Comparison of ENCODE assay signal across 8 cellular contexts in genomic region chr1:32816676-32817158, GRCh38. TPM values are rescaled to one million over a fixed set of nuclear protein-coding genes. Genes with fewer than 3 reads are reported as not detected.
DNase-seq lines count a peak whose midpoint lies in the region; ATAC-seq and TF ChIP-seq lines count a peak whose summit lies in the region.

No MANE protein-coding gene starts in this region.

- H3K9ac ChIP-seq in SK-N-SH (peak overlapping the region; percentile 94), mucosa of stomach (ENCODE audit: low read length) (peak overlapping the region; percentile 97)

- no peaks in the 10 kb centered on the region for H3K9me3 ChIP-seq in SK-N-SH
- H3K9me3 ChIP-seq in mucosa of stomach (ENCODE audit: control insufficient read depth, low read length) = no peaks in the 10 kb centered on the region

- ATAC-seq in HG03175 (IDR thresholded peaks at IDR 0.05; ENCODE audit: unreplicated experiment) = peak; percentile 16

- H4K20me1 ChIP-seq in SK-N-SH (ENCODE audit: insufficient read depth) = peaks cover 35% of the 10 kb centered on the region

- H2AFZ ChIP-seq in SK-N-SH (ENCODE audit: low read depth) = peak overlapping the region; percentile 40

- POLR2A ChIA-PET in SK-N-SH (lab: Yijun Ruan, JAX) = interaction anchor here (1.3 kb wide), 1 partner anchor 42 kb away, joined by 3 read pairs; no protein-coding TSS in a partner anchor

- CTCF ChIA-PET in SK-N-SH (lab: Yijun Ruan, JAX) = interaction anchor here (1.0 to 2.0 kb wide), 6 partner anchors 11 to 105 kb away, joined by 3 to 9 read pairs (median 4); no protein-coding TSS in a partner anchor

- peaks cover 0 to 27% of the 10 kb centered on the region in 2 experiments for H3K36me3 ChIP-seq in SK-N-SH (replicated peaks in 1 of 2; ENCODE audit: control insufficient read depth in 1 of 2, insufficient read depth in 2 of 2, low read length in 1 of 2)
- no peaks in the 10 kb centered on the region for H3K36me3 ChIP-seq in mucosa of stomach (ENCODE audit: control insufficient read depth, insufficient read depth, low read length)

- H3K4me2 ChIP-seq in SK-N-SH = peak overlapping the region; percentile 92

- TF ChIP-seq RAD21 in SK-N-SH (IDR thresholded peaks at IDR 0.05; ENCODE audit: low read length) = no peak

- H3K9me2 ChIP-seq in SK-N-SH = no peaks in the 10 kb centered on the region

- H3K79me2 ChIP-seq in SK-N-SH (ENCODE audit: insufficient read depth) = peaks cover 91% of the 10 kb centered on the region

- TF ChIP-seq CTCF in SK-N-SH (IDR thresholded peaks at IDR 0.05) (no peak), epithelial cell of proximal tubule (conservative IDR thresholded peaks at IDR 0.05; ENCODE audit: low read depth, low read length) (no peak)

- no peak for TF ChIP-seq EP300 in SK-N-SH (IDR thresholded peaks at IDR 0.05; ENCODE audit: borderline replicate concordance in 1 of 2, low read depth in 1 of 2, low read length in 1 of 2)

- H3K4me3 ChIP-seq in SK-N-SH (ENCODE audit: low read depth in 2 of 2, low read length in 1 of 2) (peak overlapping the region; percentile 78 to 98), epithelial cell of proximal tubule (ENCODE audit: low read depth, low read length) (peak overlapping the region; percentile 99), mucosa of stomach (ENCODE audit: low read length) (peak overlapping the region; percentile 98)

- peak overlapping the region; percentile 78 to 86 for H3K27ac ChIP-seq in SK-N-SH (ENCODE audit: low read depth in 2 of 2, low read length in 1 of 2)

- H3K4me1 ChIP-seq in SK-N-SH (ENCODE audit: control insufficient read depth in 1 of 2, insufficient read depth in 2 of 2, low read depth in 1 of 2, low read length in 1 of 2) (peaks cover 9 to 10% of the 10 kb centered on the region in 2 experiments; a peak in 2 of 4 replicates), mucosa of stomach (ENCODE audit: control insufficient read depth, insufficient read depth, low read length) (peaks cover 13% of the 10 kb centered on the region)

- under 1% methylated on average over 15 of the region's 15 CpGs for WGBS in SK-N-SH (ENCODE audit: low lambda C conversion rate)

- H3K27me3 ChIP-seq in SK-N-SH (ENCODE audit: insufficient read depth) (no peaks in the 10 kb centered on the region), mucosa of stomach (ENCODE audit: control insufficient read depth, insufficient read depth, low read length) (no peaks in the 10 kb centered on the region)

- no peaks in the 10 kb centered on the region for H3F3A ChIP-seq in SK-N-SH (replicated peaks; ENCODE audit: insufficient read depth)

- peak; percentile 9 for DNase-seq in stimulated activated CD4-positive, alpha-beta T cell treated with anti-CD3 and anti-CD28 coated beads, Interleukin-2, amount 100 ng/mL, for 4 hours (ENCODE audit: low read depth)
- no peak for DNase-seq in stimulated activated CD4-positive, alpha-beta T cell treated with anti-CD3 and anti-CD28 coated beads, Interleukin-4, amount 100 ng/mL, for 4 hours
- DNase-seq in SK-N-SH (peak; percentile 44), epithelial cell of proximal tubule (ENCODE audit: low read depth) (no peak), iPS-NIHi7 (ENCODE audit: extremely low spot score) (no peak), NK-92 (lab: John Stamatoyannopoulos, UW; ENCODE audit: unreplicated experiment) (no peak)

TF ChIP-seq in SK-N-SH, 30 proteins besides CTCF, POLR2A, EP300 and RAD21:
- TF ChIP-seq RXRA (IDR thresholded peaks at IDR 0.05; ENCODE audit: borderline replicate concordance, low read depth) (no peak), POLR2AphosphoS5 (IDR thresholded peaks at IDR 0.05; ENCODE audit: low read depth, low read length) (no peak), IRF3 (IDR thresholded peaks at IDR 0.05; ENCODE audit: low read depth, low read length) (no peak), GATA2 (CRISPR knock-in tag; IDR thresholded peaks at IDR 0.05) (no peak)
TF ChIP-seq in SK-N-SH: peak in this region for 0.

RNA-seq across cellular contexts. Expression of gene YARS1, which starts 0.4 kb away (rescaled TPM):
- polyA plus RNA-seq in SK-N-SH (2012; rRNA removed) = 31.9 and 46.3 TPM in 2 replicates
- 41.7 and 41.8 TPM in 2 replicates for polyA plus RNA-seq in SK-N-SH (2012; cell fraction: cytosol; rRNA removed)
- polyA plus RNA-seq in SK-N-SH (2012; cell fraction: nucleus; rRNA removed) = 65.5 and 101 TPM in 2 replicates
- total RNA-seq in epithelial cell of proximal tubule = 90.9 and 169 TPM in 2 replicates

RNA-seq across cellular contexts. Expression of gene S100PBP, which starts 0.7 kb away (rescaled TPM):
- polyA plus RNA-seq in SK-N-SH (2012; rRNA removed) = 13.2 and 19.2 TPM in 2 replicates
- polyA plus RNA-seq in SK-N-SH (2012; cell fraction: cytosol; rRNA removed) = 16.3 and 16.6 TPM in 2 replicates
- 23.7 and 53.3 TPM in 2 replicates for polyA plus RNA-seq in SK-N-SH (2012; cell fraction: nucleus; rRNA removed)
- total RNA-seq in epithelial cell of proximal tubule = 14.3 and 26.6 TPM in 2 replicates

RNA-seq across cellular contexts. Expression of gene FNDC5, which starts 54.0 kb away (rescaled TPM):
- polyA plus RNA-seq in SK-N-SH (2012; rRNA removed) = 0.59 and 0.94 TPM in 2 replicates
- polyA plus RNA-seq in SK-N-SH (2012; cell fraction: cytosol; rRNA removed) = 0.66 and 1.00 TPM in 2 replicates
- polyA plus RNA-seq in SK-N-SH (2012; cell fraction: nucleus; rRNA removed) = 2.2 and 2.5 TPM in 2 replicates
- not detected in 2 replicates for total RNA-seq in epithelial cell of proximal tubule

Comparison
In these comparisons a context has a peak if more than half of its experiments do, and no peak if none do; other contexts are left out.
1. DNase-seq: peak in stimulated activated CD4-positive, alpha-beta T cell treated with anti-CD3 and anti-CD28 coated beads, Interleukin-2, amount 100 ng/mL, for 4 hours (single experiment) and SK-N-SH (single experiment); none in stimulated activated CD4-positive, alpha-beta T cell treated with anti-CD3 and anti-CD28 coated beads, Interleukin-4, amount 100 ng/mL, for 4 hours (0 of 2), epithelial cell of proximal tubule (single experiment), iPS-NIHi7 (single experiment) and NK-92 (single experiment).
2. Peak in every context shown above with its lines, with median percentiles within 50 percentile points of each other: H3K4me3 ChIP-seq.